ENCODE assay signal across 2 cellular contexts in the genomic region with DNA sequence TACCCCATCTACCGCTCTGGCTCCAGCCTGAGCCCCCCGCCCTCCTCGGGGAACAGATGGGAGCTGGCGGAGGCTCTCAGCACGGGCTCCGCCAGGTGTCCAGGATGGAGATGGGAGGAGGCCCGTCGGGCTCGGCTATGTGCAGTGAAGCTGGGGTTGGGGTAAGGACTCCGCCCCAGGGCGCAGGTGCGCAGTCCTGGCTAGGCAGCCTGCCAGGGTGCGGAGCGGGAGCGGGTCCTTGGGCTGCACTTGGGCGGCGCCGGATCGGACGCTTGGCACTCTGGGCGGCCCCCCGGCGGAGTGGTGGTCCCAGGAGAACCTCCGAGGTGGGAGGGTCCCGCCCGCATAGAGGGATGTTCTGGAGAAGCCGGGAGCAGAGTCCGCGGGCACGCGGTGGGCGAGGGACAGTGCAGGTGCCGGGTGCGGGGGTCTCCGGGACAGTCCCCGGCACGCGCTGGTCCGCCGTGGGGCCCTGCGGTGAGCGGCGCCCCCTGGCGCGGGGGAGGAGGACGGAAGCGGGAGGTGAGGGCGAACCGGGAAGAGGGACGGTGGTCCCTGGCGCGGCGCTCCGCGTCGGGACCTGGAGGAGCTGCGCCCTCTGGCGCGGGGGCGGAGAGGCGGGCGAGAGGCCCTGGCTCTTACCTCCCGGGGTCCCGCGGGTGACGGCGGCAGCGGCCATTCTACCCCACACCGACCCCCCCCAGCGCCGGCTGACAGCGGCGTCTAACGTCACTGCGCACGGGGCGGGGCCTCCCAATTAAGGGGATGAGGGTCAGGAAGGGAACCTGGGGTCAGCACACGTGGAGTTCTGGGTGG.
A peak's percentile ranks its signal among the peaks of the same experiment; 100 is the strongest.
TF ChIP-seq lines count a peak whose summit lies in the region.

A gene with protein sequence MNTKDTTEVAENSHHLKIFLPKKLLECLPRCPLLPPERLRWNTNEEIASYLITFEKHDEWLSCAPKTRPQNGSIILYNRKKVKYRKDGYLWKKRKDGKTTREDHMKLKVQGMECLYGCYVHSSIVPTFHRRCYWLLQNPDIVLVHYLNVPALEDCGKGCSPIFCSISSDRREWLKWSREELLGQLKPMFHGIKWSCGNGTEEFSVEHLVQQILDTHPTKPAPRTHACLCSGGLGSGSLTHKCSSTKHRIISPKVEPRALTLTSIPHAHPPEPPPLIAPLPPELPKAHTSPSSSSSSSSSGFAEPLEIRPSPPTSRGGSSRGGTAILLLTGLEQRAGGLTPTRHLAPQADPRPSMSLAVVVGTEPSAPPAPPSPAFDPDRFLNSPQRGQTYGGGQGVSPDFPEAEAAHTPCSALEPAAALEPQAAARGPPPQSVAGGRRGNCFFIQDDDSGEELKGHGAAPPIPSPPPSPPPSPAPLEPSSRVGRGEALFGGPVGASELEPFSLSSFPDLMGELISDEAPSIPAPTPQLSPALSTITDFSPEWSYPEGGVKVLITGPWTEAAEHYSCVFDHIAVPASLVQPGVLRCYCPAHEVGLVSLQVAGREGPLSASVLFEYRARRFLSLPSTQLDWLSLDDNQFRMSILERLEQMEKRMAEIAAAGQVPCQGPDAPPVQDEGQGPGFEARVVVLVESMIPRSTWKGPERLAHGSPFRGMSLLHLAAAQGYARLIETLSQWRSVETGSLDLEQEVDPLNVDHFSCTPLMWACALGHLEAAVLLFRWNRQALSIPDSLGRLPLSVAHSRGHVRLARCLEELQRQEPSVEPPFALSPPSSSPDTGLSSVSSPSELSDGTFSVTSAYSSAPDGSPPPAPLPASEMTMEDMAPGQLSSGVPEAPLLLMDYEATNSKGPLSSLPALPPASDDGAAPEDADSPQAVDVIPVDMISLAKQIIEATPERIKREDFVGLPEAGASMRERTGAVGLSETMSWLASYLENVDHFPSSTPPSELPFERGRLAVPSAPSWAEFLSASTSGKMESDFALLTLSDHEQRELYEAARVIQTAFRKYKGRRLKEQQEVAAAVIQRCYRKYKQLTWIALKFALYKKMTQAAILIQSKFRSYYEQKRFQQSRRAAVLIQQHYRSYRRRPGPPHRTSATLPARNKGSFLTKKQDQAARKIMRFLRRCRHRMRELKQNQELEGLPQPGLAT (minus strand): TSS at position 725 of the 816 bp plus-strand sequence. CDS start 1,453 bp downstream, outside the sequence.

TF ChIP-seq in IMR-90, 13 proteins besides CTCF, POLR2A, EP300 and RAD21:
- TF ChIP-seq CEBPB (IDR thresholded peaks at IDR 0.05; ENCODE audit: low read depth, low read length) (no peak), CHD1 (IDR thresholded peaks at IDR 0.05; ENCODE audit: low read depth, low read length) (no peak), RFX5 (IDR thresholded peaks at IDR 0.05; ENCODE audit: low read depth, low read length) (no peak), MAFK (IDR thresholded peaks at IDR 0.05; ENCODE audit: low read depth, low read length) (no peak), FOS (IDR thresholded peaks at IDR 0.05; ENCODE audit: low read depth, low read length) (no peak), MXI1 (IDR thresholded peaks at IDR 0.05; ENCODE audit: borderline replicate concordance, low read depth, low read length) (no peak), RCOR1 (IDR thresholded peaks at IDR 0.05; ENCODE audit: insufficient replicate concordance, low read length) (no peak), MAZ (IDR thresholded peaks at IDR 0.05; ENCODE audit: borderline replicate concordance, low read depth, low read length) (peak; percentile 52), NFE2L2 (IDR thresholded peaks at IDR 0.05; ENCODE audit: low read depth, low read length) (no peak), BHLHE40 (IDR thresholded peaks at IDR 0.05; ENCODE audit: low read depth, low read length) (peak; percentile 23; the same call in 1 of the 2 replicates), SMC3 (IDR thresholded peaks at IDR 0.05; ENCODE audit: low read depth, low read length) (peak; percentile 29; the same call in 1 of the 2 replicates)
- TF ChIP-seq, protein P1, sequence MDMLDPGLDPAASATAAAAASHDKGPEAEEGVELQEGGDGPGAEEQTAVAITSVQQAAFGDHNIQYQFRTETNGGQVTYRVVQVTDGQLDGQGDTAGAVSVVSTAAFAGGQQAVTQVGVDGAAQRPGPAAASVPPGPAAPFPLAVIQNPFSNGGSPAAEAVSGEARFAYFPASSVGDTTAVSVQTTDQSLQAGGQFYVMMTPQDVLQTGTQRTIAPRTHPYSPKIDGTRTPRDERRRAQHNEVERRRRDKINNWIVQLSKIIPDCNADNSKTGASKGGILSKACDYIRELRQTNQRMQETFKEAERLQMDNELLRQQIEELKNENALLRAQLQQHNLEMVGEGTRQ (IDR thresholded peaks at IDR 0.05; ENCODE audit: low read depth, low read length): peak; percentile 24; the same call in 1 of the 2 replicates
- TF ChIP-seq, protein P2, sequence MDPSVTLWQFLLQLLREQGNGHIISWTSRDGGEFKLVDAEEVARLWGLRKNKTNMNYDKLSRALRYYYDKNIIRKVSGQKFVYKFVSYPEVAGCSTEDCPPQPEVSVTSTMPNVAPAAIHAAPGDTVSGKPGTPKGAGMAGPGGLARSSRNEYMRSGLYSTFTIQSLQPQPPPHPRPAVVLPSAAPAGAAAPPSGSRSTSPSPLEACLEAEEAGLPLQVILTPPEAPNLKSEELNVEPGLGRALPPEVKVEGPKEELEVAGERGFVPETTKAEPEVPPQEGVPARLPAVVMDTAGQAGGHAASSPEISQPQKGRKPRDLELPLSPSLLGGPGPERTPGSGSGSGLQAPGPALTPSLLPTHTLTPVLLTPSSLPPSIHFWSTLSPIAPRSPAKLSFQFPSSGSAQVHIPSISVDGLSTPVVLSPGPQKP (IDR thresholded peaks at IDR 0.05; ENCODE audit: borderline replicate concordance, low read depth, low read length): no peak

TF ChIP-seq in PFSK-1, 5 proteins besides CTCF, POLR2A, EP300 and RAD21:
- TF ChIP-seq, protein P3, sequence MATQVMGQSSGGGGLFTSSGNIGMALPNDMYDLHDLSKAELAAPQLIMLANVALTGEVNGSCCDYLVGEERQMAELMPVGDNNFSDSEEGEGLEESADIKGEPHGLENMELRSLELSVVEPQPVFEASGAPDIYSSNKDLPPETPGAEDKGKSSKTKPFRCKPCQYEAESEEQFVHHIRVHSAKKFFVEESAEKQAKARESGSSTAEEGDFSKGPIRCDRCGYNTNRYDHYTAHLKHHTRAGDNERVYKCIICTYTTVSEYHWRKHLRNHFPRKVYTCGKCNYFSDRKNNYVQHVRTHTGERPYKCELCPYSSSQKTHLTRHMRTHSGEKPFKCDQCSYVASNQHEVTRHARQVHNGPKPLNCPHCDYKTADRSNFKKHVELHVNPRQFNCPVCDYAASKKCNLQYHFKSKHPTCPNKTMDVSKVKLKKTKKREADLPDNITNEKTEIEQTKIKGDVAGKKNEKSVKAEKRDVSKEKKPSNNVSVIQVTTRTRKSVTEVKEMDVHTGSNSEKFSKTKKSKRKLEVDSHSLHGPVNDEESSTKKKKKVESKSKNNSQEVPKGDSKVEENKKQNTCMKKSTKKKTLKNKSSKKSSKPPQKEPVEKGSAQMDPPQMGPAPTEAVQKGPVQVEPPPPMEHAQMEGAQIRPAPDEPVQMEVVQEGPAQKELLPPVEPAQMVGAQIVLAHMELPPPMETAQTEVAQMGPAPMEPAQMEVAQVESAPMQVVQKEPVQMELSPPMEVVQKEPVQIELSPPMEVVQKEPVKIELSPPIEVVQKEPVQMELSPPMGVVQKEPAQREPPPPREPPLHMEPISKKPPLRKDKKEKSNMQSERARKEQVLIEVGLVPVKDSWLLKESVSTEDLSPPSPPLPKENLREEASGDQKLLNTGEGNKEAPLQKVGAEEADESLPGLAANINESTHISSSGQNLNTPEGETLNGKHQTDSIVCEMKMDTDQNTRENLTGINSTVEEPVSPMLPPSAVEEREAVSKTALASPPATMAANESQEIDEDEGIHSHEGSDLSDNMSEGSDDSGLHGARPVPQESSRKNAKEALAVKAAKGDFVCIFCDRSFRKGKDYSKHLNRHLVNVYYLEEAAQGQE (IDR thresholded peaks at IDR 0.05; ENCODE audit: insufficient read depth in 1 of 2, low read depth in 2 of 2, low read length in 2 of 2): 0 out of 4 replicates have a peak, but pooled peaks of 1 of the 2 experiments have one; percentile 36
- TF ChIP-seq POLR2AphosphoS5 (IDR thresholded peaks at IDR 0.05; ENCODE audit: low read depth, low read length) (peak; percentile 86; the same call in 1 of the 2 replicates), SIN3A (IDR thresholded peaks at IDR 0.05; ENCODE audit: borderline replicate concordance, insufficient read depth, low read length) (peak; percentile 45; the same call in 1 of the 2 replicates), FOXP2 (optimal IDR thresholded peaks at IDR 0.05; ENCODE audit: borderline replicate concordance, extremely low read depth, extremely low read length, insufficient read depth) (peak; percentile 85), TAF1 (IDR thresholded peaks at IDR 0.05; ENCODE audit: borderline replicate concordance, insufficient read depth, low read length) (peak; percentile 80)
